In the genomic region with DNA sequence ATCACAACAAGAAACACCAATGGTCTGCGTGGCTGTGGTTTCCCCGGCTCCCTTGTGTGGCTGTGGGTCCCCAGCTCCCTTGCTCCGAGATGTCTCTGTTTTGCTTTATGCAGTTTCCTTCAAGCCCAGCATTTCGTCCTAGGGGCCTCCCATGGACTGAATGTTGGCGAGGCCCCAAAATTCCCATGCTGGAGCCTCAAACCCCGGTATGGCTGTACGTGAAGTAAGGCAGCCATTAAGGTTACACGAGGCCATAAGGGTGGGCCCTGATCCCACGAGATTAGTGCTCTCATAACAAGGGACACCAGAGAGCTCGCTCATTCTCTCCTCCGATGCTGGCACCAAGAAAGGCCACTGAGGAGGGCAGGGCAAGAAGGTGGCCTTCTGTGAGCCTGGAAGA, we compare ENCODE assay signal across 23 cellular contexts. TPM values are rescaled to one million over a fixed set of nuclear protein-coding genes. Genes with fewer than 3 reads are reported as not detected.
A peak's percentile ranks its signal among the peaks of the same experiment; 100 is the strongest.
DNase-seq lines count a peak whose midpoint lies in the region; ATAC-seq, FAIRE-seq and TF ChIP-seq lines count a peak whose summit lies in the region.
"Had no signal": no experiment of that assay in that cellular context is flagged by ENCODE, and none has a peak within 500 bp of the region (broad histone marks: within the 10 kb centered on the region; RNA-seq: fewer than 3 reads in every experiment).

No MANE protein-coding gene starts in this region.

- H3K4me1 Mint-ChIP-seq in natural killer cell (peaks cover 10 to 30% of the 10 kb centered on the region in 2 donors), WTC11 (no peaks in the 10 kb centered on the region)
- peaks cover 28 to 36% of the 10 kb centered on the region in 2 donors for H3K4me1 Mint-ChIP-seq in natural killer cell treated with Interleukin-12 subunit alpha and Interleukin-12 subunit beta and Interleukin-15 and Interleukin-18, amount 100 ng/mL, for 72 hours (ENCODE audit: low read depth in 2 of 2)

- POLR2A ChIA-PET in WTC11 (lab: Charles Lee) = no interaction called here

- no peak for TF ChIP-seq CTCF in natural killer cell (IDR thresholded peaks at IDR 0.05)
- no peak for TF ChIP-seq CTCF in osteoblast (IDR thresholded peaks at IDR 0.05; ENCODE audit: extremely low read depth, low read depth, low read length)
- TF ChIP-seq CTCF in WTC11 (IDR thresholded peaks at IDR 0.05) = no peak

- H3K79me2 ChIP-seq in osteoblast (ENCODE audit: insufficient read depth, low read length) = no peaks in the 10 kb centered on the region

- no peaks in the 10 kb centered on the region for H4K20me1 ChIP-seq in osteoblast (ENCODE audit: insufficient read depth, low read length)

- no peak overlapping the region for H3K4me3 ChIP-seq in osteoblast (ENCODE audit: insufficient read depth, low read length)
- H3K4me3 ChIP-seq: K562, PC-9, SJCRH30 had no signal

- FAIRE-seq in HTR-8/SVneo (lab: Jason Lieb, UNC) = no peak
- FAIRE-seq: GM12892, H54, K562 had no signal

- H2AFZ ChIP-seq in osteoblast (ENCODE audit: low read length) = no peak overlapping the region
- H2AFZ ChIP-seq: PC-9 had no signal

- H3K4me1 ChIP-seq in osteoblast (ENCODE audit: insufficient read depth, low read length) = no peaks in the 10 kb centered on the region
- H3K4me1 ChIP-seq: SJCRH30 had no signal

- H3K36me3 Mint-ChIP-seq in natural killer cell = no peaks in the 10 kb centered on the region
- H3K36me3 Mint-ChIP-seq in natural killer cell treated with Interleukin-12 subunit alpha and Interleukin-12 subunit beta and Interleukin-15 and Interleukin-18, amount 100 ng/mL, for 72 hours = no peaks in the 10 kb centered on the region
- H3K36me3 Mint-ChIP-seq in WTC11 = no peaks in the 10 kb centered on the region
- H3K36me3 Mint-ChIP-seq: CD4-positive, CD25-positive, alpha-beta regulatory T cell had no signal

- H3K4me2 ChIP-seq in osteoblast (ENCODE audit: insufficient read depth, low read length) = no peak overlapping the region
- H3K4me2 ChIP-seq: PC-9 had no signal

- H3K27ac ChIP-seq in osteoblast (ENCODE audit: low read depth, low read length) = no peak overlapping the region
- H3K27ac ChIP-seq: PC-9, SJCRH30 had no signal

- CTCF ChIA-PET in WTC11 (lab: Charles Lee) = no interaction called here

- ATAC-seq in natural killer cell (no peak), WTC11 (no peak), HG03521 (IDR thresholded peaks at IDR 0.05; ENCODE audit: unreplicated experiment) (no peak)
- ATAC-seq in natural killer cell treated with Interleukin-12 subunit alpha and Interleukin-12 subunit beta and Interleukin-15 and Interleukin-18, amount 100 ng/mL, for 72 hours = no peak
- ATAC-seq: K562, Right ventricle myocardium inferior had no signal

- H3K27ac Mint-ChIP-seq in natural killer cell = peak overlapping the region in 1 of 2 donors; percentile 55
- peak overlapping the region in 1 of 2 donors; percentile 7 for H3K27ac Mint-ChIP-seq in natural killer cell treated with Interleukin-12 subunit alpha and Interleukin-12 subunit beta and Interleukin-15 and Interleukin-18, amount 100 ng/mL, for 72 hours
- H3K27ac Mint-ChIP-seq in WTC11 = no peak overlapping the region

- intact Hi-C loops in natural killer cell (cut with micrococcal nuclease) = no loop called here

- H3K27me3 ChIP-seq in osteoblast (ENCODE audit: insufficient read depth, low read length) = peaks cover 22% of the 10 kb centered on the region

- H3K9me3 Mint-ChIP-seq in natural killer cell (no peaks in the 10 kb centered on the region), WTC11 (peaks cover 7% of the 10 kb centered on the region; the same call in 1 of the 2 replicates)
- no peaks in the 10 kb centered on the region for H3K9me3 Mint-ChIP-seq in natural killer cell treated with Interleukin-12 subunit alpha and Interleukin-12 subunit beta and Interleukin-15 and Interleukin-18, amount 100 ng/mL, for 72 hours

- H3K27me3 Mint-ChIP-seq in natural killer cell (ENCODE audit: low read depth in 2 of 2) (peaks cover 14 to 17% of the 10 kb centered on the region in 2 donors), WTC11 (ENCODE audit: low read depth) (peaks cover 11% of the 10 kb centered on the region)
- peaks cover 10% of the 10 kb centered on the region in 2 donors for H3K27me3 Mint-ChIP-seq in natural killer cell treated with Interleukin-12 subunit alpha and Interleukin-12 subunit beta and Interleukin-15 and Interleukin-18, amount 100 ng/mL, for 72 hours

- peak overlapping the region; percentile 11 for H3K4me3 Mint-ChIP-seq in natural killer cell
- H3K4me3 Mint-ChIP-seq in natural killer cell treated with Interleukin-12 subunit alpha and Interleukin-12 subunit beta and Interleukin-15 and Interleukin-18, amount 100 ng/mL, for 72 hours = no peak overlapping the region
- no peak overlapping the region for H3K4me3 Mint-ChIP-seq in WTC11

- H3K36me3 ChIP-seq in osteoblast (ENCODE audit: insufficient read depth, low read length) = no peaks in the 10 kb centered on the region
- H3K36me3 ChIP-seq: SJCRH30 had no signal

- no peak for DNase-seq in natural killer cell
- DNase-seq in natural killer cell treated with Interleukin-12 subunit alpha and Interleukin-12 subunit beta and Interleukin-15 and Interleukin-18, amount 100 ng/mL, for 72 hours (ENCODE audit: low spot score) = no peak
- DNase-seq in islet precursor cell = peak; percentile 28
- DNase-seq in osteoblast (ENCODE audit: insufficient read length, low spot score, missing footprints) = peak; percentile 59
- DNase-seq in WTC11 (ENCODE audit: low spot score) = no peak
- DNase-seq in HTR-8/SVneo (ENCODE audit: insufficient read length, low spot score) = no peak
- DNase-seq: CD4-positive, CD25-positive, alpha-beta regulatory T cell; DMS153; DND-41; MV-4-11; NCI-H1105; NCI-H1436 treated with DMSO at 0.1 percent for 48 hours; NCI-H187 treated with DMSO at 0.1 percent for 48 hours; NCI-H524; NCI-H748 treated with DMSO at 0.1 percent for 48 hours; NK-92 treated with Interleukin-12 subunit alpha and Interleukin-12 subunit beta, amount 100 ng/mL, for 24 hours; PC-9; SJCRH30 had no signal

- no peaks in the 10 kb centered on the region for H3K9me3 ChIP-seq in osteoblast (ENCODE audit: low read depth, low read length)
- H3K9me3 ChIP-seq: SJCRH30 had no signal

TF ChIP-seq in WTC11, 78 proteins besides CTCF, POLR2A, EP300 and RAD21:
- TF ChIP-seq GABPB1 (CRISPR knock-in tag; IDR thresholded peaks at IDR 0.05) = no peak

RNA-seq across cellular contexts. Expression of a gene that starts 44.6 kb away (rescaled TPM):
- total RNA-seq in natural killer cell (100 to 1,000 TPM in 1 of 3 donors, 10 to 100 TPM in 2; 66.7 to 115 (median 84.5) TPM), osteoblast (835 and 847 TPM in 2 replicates), WTC11 (2021) (32.3 to 41.2 TPM (median 40.1 TPM) in 3 replicates)
- 100 to 1,000 TPM in 1 of 2 donors, 10 to 100 TPM in 1; 88.1 to 120 TPM for total RNA-seq in natural killer cell treated with Interleukin-12 subunit alpha and Interleukin-12 subunit beta and Interleukin-15 and Interleukin-18, amount 100 ng/mL, for 72 hours

Comparison
In these comparisons a context has a peak if more than half of its experiments do, and no peak if none do; other contexts are left out.
1. DNase-seq: peak in islet precursor cell (single experiment) and osteoblast (single experiment); none in natural killer cell (single experiment), natural killer cell treated with Interleukin-12 subunit alpha and Interleukin-12 subunit beta and Interleukin-15 and Interleukin-18, amount 100 ng/mL, for 72 hours (single experiment), WTC11 (single experiment) and HTR-8/SVneo (single experiment).